Comparison of ENCODE assay signal across 25 cellular contexts in genomic region chr12:94010307-94010706, GRCh38.
"Had no signal": no experiment of that assay in that cellular context is flagged by ENCODE, and none has a peak within 500 bp of the region (broad histone marks: within the 10 kb centered on the region; RNA-seq: fewer than 3 reads in every experiment).

No MANE protein-coding gene starts in this region.

- H3K9me3 ChIP-seq: pancreas, psoas muscle, right atrium auricular region, thyroid gland had no signal

- H3K27ac ChIP-seq: hepatocyte, pancreas, psoas muscle, right atrium auricular region, thyroid gland, WERI-Rb-1 had no signal

- H3K4me1 ChIP-seq: pancreas, psoas muscle, right atrium auricular region, thyroid gland had no signal

- DNase-seq: activated gamma-delta T cell treated with Interleukin-2 at 50 U/mL for 16 hours; activated T-cell treated with anti-CD3 and anti-CD28 coated beads, Interleukin-2, amount 50 U/mL, for 1 hour; aorta; dermis blood vessel endothelial cell; effector CD8-positive, alpha-beta T cell; glutamatergic neuron; kidney glomerular epithelial cell; left ventricle myocardium superior; mammary epithelial cell; midbrain; pancreas; psoas muscle; stimulated activated CD4-positive, alpha-beta T cell treated with anti-CD3 and anti-CD28 coated beads, Interleukin-12 subunit alpha, Interleukin-12 subunit beta, amount 100 ng/mL, for 4 hours; substantia nigra; T-helper 1 cell; thyroid gland; WERI-Rb-1 had no signal

- H3K4me3 ChIP-seq: hepatocyte, pancreas, psoas muscle, right atrium auricular region, thyroid gland had no signal

- H3K4me2 ChIP-seq: hepatocyte had no signal

- H3K36me3 ChIP-seq: pancreas, right atrium auricular region, thyroid gland, WERI-Rb-1 had no signal

- H3K27me3 ChIP-seq: hepatocyte, pancreas, right atrium auricular region, thyroid gland had no signal

- H3K79me2 ChIP-seq: hepatocyte had no signal

- ATAC-seq: activated naive CD4-positive, alpha-beta T cell treated with anti-CD3 and anti-CD28 coated beads, Interleukin-2, amount 50 U/mL, for 72 hours; esophagus mucosa; left ventricle myocardium superior; pancreas; psoas muscle had no signal

- H2AFZ ChIP-seq: hepatocyte had no signal

- FAIRE-seq: endothelial cell of umbilical vein, frontal cortex, pancreas, TTC549, urothelium cell line had no signal
